Comparison of ENCODE assay signal across 13 cellular contexts in genomic region chrX:40245411-40246140, GRCh38.
DNase-seq lines count a peak whose midpoint lies in the region; ATAC-seq and TF ChIP-seq lines count a peak whose summit lies in the region.
"Had no signal": no experiment of that assay in that cellular context is flagged by ENCODE, and none has a peak within 500 bp of the region (broad histone marks: within the 10 kb centered on the region; RNA-seq: fewer than 3 reads in every experiment).

No MANE protein-coding gene starts in this region.

- peaks cover 0 to 20% (median 8%) of the 10 kb centered on the region in 10 experiments; a peak in 14 of 20 replicates for H3K4me1 ChIP-seq in BLaER1 treated with 17β-estradiol and CSF1 and Interleukin-3, amounts not matched to agents 10 nM and 100 nM
- no peaks in the 10 kb centered on the region for H3K4me1 ChIP-seq in mesenchymal stem cell (ENCODE audit: control insufficient read depth, insufficient read depth, low read depth, low read length)
- H3K4me1 ChIP-seq in testis = no peaks in the 10 kb centered on the region

- no peak overlapping the region for H2BK15ac ChIP-seq in mesenchymal stem cell (ENCODE audit: low read depth, poor library complexity, severe bottlenecking)

- ATAC-seq in GM19463 (IDR thresholded peaks at IDR 0.05; ENCODE audit: unreplicated experiment) = no peak

- TF ChIP-seq POLR2A in testis (IDR thresholded peaks at IDR 0.05) = no peak

- H3K9ac ChIP-seq in BLaER1 treated with 17β-estradiol and CSF1 and Interleukin-3, amounts not matched to agents 10 nM and 100 nM = no peak overlapping the region
- peak overlapping the region; percentile 18 for H3K9ac ChIP-seq in mesenchymal stem cell (ENCODE audit: low read length)

- no peaks in the 10 kb centered on the region for H3K36me3 Mint-ChIP-seq in chondrocyte (ENCODE audit: low read depth)
- H3K36me3 Mint-ChIP-seq: natural killer cell treated with Interleukin-12 subunit alpha and Interleukin-12 subunit beta and Interleukin-15 and Interleukin-18, amount 100 ng/mL, for 72 hours had no signal

- no peak overlapping the region for H4K91ac ChIP-seq in mesenchymal stem cell (ENCODE audit: low read length)

- no peak overlapping the region for H3K27ac ChIP-seq in BLaER1 treated with 17β-estradiol and CSF1 and Interleukin-3, amounts not matched to agents 10 nM and 100 nM
- no peak overlapping the region for H3K27ac ChIP-seq in mesenchymal stem cell (ENCODE audit: low read length, poor library complexity, severe bottlenecking)
- H3K27ac ChIP-seq in testis = no peak overlapping the region

- H2AFZ ChIP-seq in mesenchymal stem cell (ENCODE audit: low read depth, low read length) = no peak overlapping the region

- no peaks in the 10 kb centered on the region for H3K27me3 ChIP-seq in BLaER1 treated with 17β-estradiol and CSF1 and Interleukin-3, amounts not matched to agents 10 nM and 100 nM
- peaks cover 0 to 31% of the 10 kb centered on the region in 2 experiments for H3K27me3 ChIP-seq in mesenchymal stem cell (ENCODE audit: control insufficient read depth in 1 of 2, insufficient read depth in 1 of 2, low read length in 2 of 2)
- H3K27me3 ChIP-seq in testis = no peaks in the 10 kb centered on the region

- no peaks in the 10 kb centered on the region for H3K9me3 Mint-ChIP-seq in chondrocyte (ENCODE audit: low read depth)
- H3K9me3 Mint-ChIP-seq: natural killer cell treated with Interleukin-12 subunit alpha and Interleukin-12 subunit beta and Interleukin-15 and Interleukin-18, amount 100 ng/mL, for 72 hours had no signal

- no peak overlapping the region for H3K23ac ChIP-seq in mesenchymal stem cell (ENCODE audit: low read length in 2 of 2)

- DNase-seq in MV-4-11 (lab: John Stamatoyannopoulos, UW) (peak; percentile 2), chondrocyte (ENCODE audit: low spot score) (no peak), mesenchymal stem cell (peak; percentile 61), testis (no peak), DMS 273 treated with DMSO at 0.1 percent for 48 hours (lab: John Stamatoyannopoulos, UW) (no peak)
- DNase-seq in stimulated activated CD4-positive, alpha-beta T cell treated with anti-CD3 and anti-CD28 coated beads, Interleukin-1b, Interleukin-23, amount 100 ng/mL, for 48 hours = no peak
- DNase-seq: Calu3; hippocampal formation; NCI-H526 treated with DMSO at 0.1 percent for 48 hours; stimulated activated CD4-positive, alpha-beta T cell treated with anti-CD3 and anti-CD28 coated beads, Interleukin-4, amount 100 ng/mL, for 4 hours had no signal

- no peaks in the 10 kb centered on the region for H3K36me3 ChIP-seq in BLaER1 treated with 17β-estradiol and CSF1 and Interleukin-3, amounts not matched to agents 10 nM and 100 nM
- no peaks in the 10 kb centered on the region for H3K36me3 ChIP-seq in mesenchymal stem cell (ENCODE audit: control insufficient read depth in 1 of 2, insufficient read depth in 2 of 2, low read depth in 1 of 2, low read length in 2 of 2)
- no peaks in the 10 kb centered on the region for H3K36me3 ChIP-seq in testis (ENCODE audit: low read depth, missing control alignments)

- H3K4me1 Mint-ChIP-seq in chondrocyte (ENCODE audit: low read depth) = peaks cover 5% of the 10 kb centered on the region

- H3K4ac ChIP-seq in mesenchymal stem cell (ENCODE audit: low read depth in 1 of 2, low read length in 2 of 2) = no peak overlapping the region

- H2BK5ac ChIP-seq in mesenchymal stem cell (ENCODE audit: low read depth, low read length, poor library complexity, severe bottlenecking) = no peak overlapping the region

- no peak overlapping the region for H2BK120ac ChIP-seq in mesenchymal stem cell (ENCODE audit: low read depth, low read length)

- no peak overlapping the region for H3K27ac Mint-ChIP-seq in chondrocyte (ENCODE audit: unreplicated experiment)
- H3K27ac Mint-ChIP-seq: natural killer cell treated with Interleukin-12 subunit alpha and Interleukin-12 subunit beta and Interleukin-15 and Interleukin-18, amount 100 ng/mL, for 72 hours had no signal

- H2AK5ac ChIP-seq in mesenchymal stem cell (ENCODE audit: low read length, severe bottlenecking) = no peak overlapping the region

- H2BK12ac ChIP-seq in mesenchymal stem cell (ENCODE audit: low read length in 2 of 2) = peak overlapping the region in 1 of 2 experiments; percentile 77

- intact Hi-C loops in testis (cut with DNase I; ENCODE audit: low total_unique reads) = no loop called here

- peak overlapping the region in 7 of 11 experiments; percentile 10 to 48 (median 42); a peak in 11 of 22 replicates for H3K4me2 ChIP-seq in BLaER1 treated with 17β-estradiol and CSF1 and Interleukin-3, amounts not matched to agents 10 nM and 100 nM
- no peak overlapping the region for H3K4me2 ChIP-seq in mesenchymal stem cell (ENCODE audit: low read length, poor library complexity, severe bottlenecking)

- no peak overlapping the region for H4K8ac ChIP-seq in mesenchymal stem cell (ENCODE audit: low read length)

- TF ChIP-seq CTCF in chondrocyte (IDR thresholded peaks at IDR 0.05) (peak; percentile 40), testis (IDR thresholded peaks at IDR 0.05) (no peak)

- H3K9me3 ChIP-seq in BLaER1 treated with 17β-estradiol and CSF1 and Interleukin-3, amounts not matched to agents 10 nM and 100 nM (replicated peaks in 1 of 11) = no peaks in the 10 kb centered on the region
- no peaks in the 10 kb centered on the region for H3K9me3 ChIP-seq in mesenchymal stem cell (ENCODE audit: control insufficient read depth, low read length)
- H3K9me3 ChIP-seq in testis = no peaks in the 10 kb centered on the region

- no peaks in the 10 kb centered on the region for H3K27me3 Mint-ChIP-seq in chondrocyte (ENCODE audit: low read depth)

- WGBS in mesenchymal stem cell = 69% methylated on average over 11 of the region's 14 CpGs
- WGBS in testis, 2 donors = 40 to 44% methylated on average over 11 to 14 of the region's 14 CpGs

- no peaks in the 10 kb centered on the region for H3K79me1 ChIP-seq in mesenchymal stem cell (replicated peaks; ENCODE audit: low read length, poor library complexity, severe bottlenecking)

- H3K14ac ChIP-seq in mesenchymal stem cell (ENCODE audit: low read length in 2 of 2) = no peak overlapping the region

- peak overlapping the region; percentile 35 for H3K4me3 Mint-ChIP-seq in chondrocyte (ENCODE audit: unreplicated experiment)
- H3K4me3 Mint-ChIP-seq: natural killer cell treated with Interleukin-12 subunit alpha and Interleukin-12 subunit beta and Interleukin-15 and Interleukin-18, amount 100 ng/mL, for 72 hours had no signal

- no peaks in the 10 kb centered on the region for H4K20me1 ChIP-seq in BLaER1 treated with 17β-estradiol and CSF1 and Interleukin-3, amounts not matched to agents 10 nM and 100 nM

- no peak overlapping the region for H3K4me3 ChIP-seq in BLaER1 treated with 17β-estradiol and CSF1 and Interleukin-3, amounts not matched to agents 10 nM and 100 nM
- peak overlapping the region in 1 of 2 experiments; percentile 41 for H3K4me3 ChIP-seq in mesenchymal stem cell (ENCODE audit: insufficient read depth in 1 of 2, low read depth in 1 of 2, low read length in 2 of 2)
- H3K4me3 ChIP-seq in testis = no peak overlapping the region

- H3K18ac ChIP-seq in mesenchymal stem cell (ENCODE audit: low read depth in 1 of 2, low read length in 2 of 2) = peak overlapping the region in 1 of 2 experiments; percentile 70

Comparison
In these comparisons a context has a peak if more than half of its experiments do, and no peak if none do; other contexts are left out.
1. DNase-seq: peak in MV-4-11 (single experiment) and mesenchymal stem cell (single experiment); none in chondrocyte (single experiment), testis (single experiment), DMS 273 treated with DMSO at 0.1 percent for 48 hours (single experiment) and stimulated activated CD4-positive, alpha-beta T cell treated with anti-CD3 and anti-CD28 coated beads, Interleukin-1b, Interleukin-23, amount 100 ng/mL, for 48 hours (single experiment).